Comparison of ENCODE assay signal across 38 cellular contexts in genomic region chr1:164071288-164071687, GRCh38.
"Had no signal": no experiment of that assay in that cellular context is flagged by ENCODE, and none has a peak within 500 bp of the region (broad histone marks: within the 10 kb centered on the region; RNA-seq: fewer than 3 reads in every experiment).

No MANE protein-coding gene starts in this region.

- H3K36me3 ChIP-seq: adrenal gland, brain microvascular endothelial cell, breast epithelium, WERI-Rb-1 had no signal

- H3K4me1 Mint-ChIP-seq: activated B cell treated with CpG ODN at 0.5 μM for 24 hours; activated CD4-positive, alpha-beta T cell treated with anti-CD3 and anti-CD28 coated beads, Interleukin-2, amount 10 ng/mL, durations not matched to agents 24 days and 14 days; activated naive CD8-positive, alpha-beta T cell treated with anti-CD3 and anti-CD28 coated beads, Interleukin-2, amount 10 ng/mL, durations not matched to agents 7 days and 5 days; activated naive CD8-positive, alpha-beta T cell treated with anti-CD3 and anti-CD28 coated beads, Interleukin-2, amount 50 U/mL, for 24 hours; activated T-helper 17 cell treated with anti-CD3 and anti-CD28 coated beads, Interleukin-2, amount 50 U/mL, for 72 hours had no signal

- H3K36me3 Mint-ChIP-seq: activated CD4-positive, alpha-beta memory T cell treated with anti-CD3 and anti-CD28 coated beads for 36 hours; activated naive CD8-positive, alpha-beta T cell treated with anti-CD3 and anti-CD28 coated beads, Interleukin-2, amount 10 ng/mL, durations not matched to agents 7 days and 5 days had no signal

- H3K4me3 ChIP-seq: adrenal gland, body of pancreas, breast epithelium had no signal

- H3K27ac Mint-ChIP-seq: activated B cell treated with CpG ODN at 0.5 μM for 24 hours; activated CD4-positive, alpha-beta memory T cell treated with anti-CD3 and anti-CD28 coated beads for 36 hours; activated CD4-positive, alpha-beta T cell treated with anti-CD3 and anti-CD28 coated beads, Interleukin-2, amount 10 ng/mL, durations not matched to agents 24 days and 14 days; activated CD8-positive, alpha-beta T cell treated with anti-CD3 and anti-CD28 coated beads for 36 hours; activated naive CD4-positive, alpha-beta T cell treated with anti-CD3 and anti-CD28 coated beads for 36 hours; activated naive CD4-positive, alpha-beta T cell treated with anti-CD3 and anti-CD28 coated beads, Interleukin-2, amount 50 U/mL, for 72 hours; activated naive CD8-positive, alpha-beta T cell treated with anti-CD3 and anti-CD28 coated beads, Interleukin-2, amount 10 ng/mL, durations not matched to agents 7 days and 5 days; activated naive CD8-positive, alpha-beta T cell treated with anti-CD3 and anti-CD28 coated beads, Interleukin-2, amount 50 U/mL, for 24 hours; activated T-cell treated with anti-CD3 and anti-CD28 coated beads, Interleukin-2, amount 50 U/mL, for 72 hours; activated T-helper 1 cell treated with anti-CD3 and anti-CD28 coated beads, Interleukin-12 subunit alpha, Interleukin-12 subunit beta, Interleukin-2, Interleukin-4 antibody, amounts not matched to agents 30 ng/mL and 10 ng/mL and 1 ng/mL, durations not matched to agents 14 hours and 24 hours and 36 hours; activated T-helper 17 cell treated with anti-CD3 and anti-CD28 coated beads, Interleukin-2, amount 50 U/mL, for 72 hours; T-helper 1 cell treated with Interleukin-12 subunit alpha and Interleukin-12 subunit beta and Interleukin-4 antibody, amounts not matched to agents 30 μg/mL and 1 μg/mL, for 36 hours; T-helper 2 cell treated with Interferon-gamma antibody and Interleukin-4, amounts not matched to agents 5 μg/mL and 100 μg/mL, for 36 hours had no signal

- H3K4me3 Mint-ChIP-seq: activated B cell treated with CpG ODN at 0.5 μM for 24 hours; activated CD4-positive, alpha-beta memory T cell treated with anti-CD3 and anti-CD28 coated beads for 36 hours; activated CD4-positive, alpha-beta T cell treated with anti-CD3 and anti-CD28 coated beads, Interleukin-2, amount 10 ng/mL, durations not matched to agents 24 days and 14 days; activated CD8-positive, alpha-beta T cell treated with anti-CD3 and anti-CD28 coated beads for 36 hours; activated naive CD4-positive, alpha-beta T cell treated with anti-CD3 and anti-CD28 coated beads for 36 hours; activated naive CD8-positive, alpha-beta T cell treated with anti-CD3 and anti-CD28 coated beads, Interleukin-2, amount 10 ng/mL, durations not matched to agents 7 days and 5 days; activated naive CD8-positive, alpha-beta T cell treated with anti-CD3 and anti-CD28 coated beads, Interleukin-2, amount 50 U/mL, for 24 hours; activated T-cell treated with anti-CD3 and anti-CD28 coated beads, Interleukin-2, amount 50 U/mL, for 4 hours; activated T-cell treated with anti-CD3 and anti-CD28 coated beads, Interleukin-2, amount 50 U/mL, for 72 hours; activated T-helper 1 cell treated with anti-CD3 and anti-CD28 coated beads, Interleukin-12 subunit alpha, Interleukin-12 subunit beta, Interleukin-2, Interleukin-4 antibody, amounts not matched to agents 30 ng/mL and 10 ng/mL and 1 ng/mL, durations not matched to agents 14 hours and 24 hours and 36 hours; activated T-helper 17 cell treated with anti-CD3 and anti-CD28 coated beads, Interleukin-2, amount 50 U/mL, for 72 hours; T-helper 1 cell treated with Interleukin-12 subunit alpha and Interleukin-12 subunit beta and Interleukin-4 antibody, amounts not matched to agents 30 μg/mL and 1 μg/mL, for 36 hours; T-helper 2 cell treated with Interferon-gamma antibody and Interleukin-4, amounts not matched to agents 5 μg/mL and 100 μg/mL, for 36 hours had no signal

- H3K27me3 Mint-ChIP-seq: activated B cell treated with CpG ODN at 0.5 μM for 24 hours; activated CD4-positive, alpha-beta memory T cell treated with anti-CD3 and anti-CD28 coated beads for 36 hours; activated CD4-positive, alpha-beta T cell treated with anti-CD3 and anti-CD28 coated beads, Interleukin-2, amount 10 ng/mL, durations not matched to agents 24 days and 14 days; activated CD8-positive, alpha-beta T cell treated with anti-CD3 and anti-CD28 coated beads for 36 hours; activated naive CD8-positive, alpha-beta T cell treated with anti-CD3 and anti-CD28 coated beads, Interleukin-2, amount 10 ng/mL, durations not matched to agents 7 days and 5 days; activated naive CD8-positive, alpha-beta T cell treated with anti-CD3 and anti-CD28 coated beads, Interleukin-2, amount 50 U/mL, for 24 hours; activated T-helper 17 cell treated with anti-CD3 and anti-CD28 coated beads, Interleukin-2, amount 50 U/mL, for 72 hours had no signal

- ATAC-seq: activated CD8-positive, alpha-beta T cell treated with anti-CD3 and anti-CD28 coated beads for 36 hours; activated naive CD4-positive, alpha-beta T cell treated with anti-CD3 and anti-CD28 coated beads, Interleukin-2, amount 50 U/mL, for 72 hours; activated naive CD8-positive, alpha-beta T cell treated with anti-CD3 and anti-CD28 coated beads, Interleukin-2, amount 50 U/mL, for 24 hours; activated T-cell treated with anti-CD3 and anti-CD28 coated beads, Interleukin-2, amount 50 U/mL, for 4 hours; activated T-cell treated with anti-CD3 and anti-CD28 coated beads, Interleukin-2, amount 50 U/mL, for 72 hours; activated T-helper 17 cell treated with anti-CD3 and anti-CD28 coated beads, Interleukin-2, amount 50 U/mL, for 72 hours; body of pancreas had no signal

- FAIRE-seq: astrocyte, colon had no signal

- H3K4me1 ChIP-seq: adrenal gland, body of pancreas, breast epithelium had no signal

- H3K27ac ChIP-seq: adrenal gland, body of pancreas, brain microvascular endothelial cell, breast epithelium, WERI-Rb-1 had no signal

- H3K27me3 ChIP-seq: adrenal gland, body of pancreas, brain microvascular endothelial cell, breast epithelium had no signal

- DNase-seq: activated B cell treated with CpG ODN at 0.5 μM for 24 hours; activated CD4-positive, alpha-beta memory T cell treated with anti-CD3 and anti-CD28 coated beads for 36 hours; activated CD4-positive, alpha-beta T cell treated with anti-CD3 and anti-CD28 coated beads for 4 hours; activated CD4-positive, alpha-beta T cell treated with anti-CD3 and anti-CD28 coated beads, Interleukin-2, amount 10 ng/mL, durations not matched to agents 24 days and 14 days; activated CD4-positive, alpha-beta T cell treated with anti-CD3 and anti-CD28 coated beads, Interleukin-2, amount 50 U/mL, for 1 hour; activated CD4-positive, alpha-beta T cell treated with anti-CD3 and anti-CD28 coated beads, Interleukin-2, amount 50 U/mL, for 4 hours; activated CD4-positive, CD25-positive, alpha-beta regulatory T cell treated with anti-CD3 and anti-CD28 coated beads, Interleukin-2, amount 50 U/mL, for 72 hours; activated CD8-positive, alpha-beta memory T cell treated with anti-CD3 and anti-CD28 coated beads, Interleukin-2, amount 50 U/mL, for 4 hours; activated CD8-positive, alpha-beta T cell treated with anti-CD3 and anti-CD28 coated beads for 36 hours; activated effector memory CD4-positive, alpha-beta T cell treated with anti-CD3 and anti-CD28 coated beads, Interleukin-2, amount 50 U/mL, for 16 hours; activated gamma-delta T cell treated with Interleukin-2 at 50 U/mL for 16 hours; activated naive CD4-positive, alpha-beta T cell; activated naive CD4-positive, alpha-beta T cell treated with anti-CD3 and anti-CD28 coated beads for 36 hours; activated naive CD4-positive, alpha-beta T cell treated with anti-CD3 and anti-CD28 coated beads, Interleukin-2, amount 50 U/mL, for 16 hours; activated naive CD8-positive, alpha-beta T cell treated with anti-CD3 and anti-CD28 coated beads, Interleukin-2, amount 10 ng/mL, durations not matched to agents 7 days and 5 days; activated naive CD8-positive, alpha-beta T cell treated with anti-CD3 and anti-CD28 coated beads, Interleukin-2, amount 50 U/mL, for 24 hours; activated T-cell treated with anti-CD3 and anti-CD28 coated beads for 4 hours; activated T-cell treated with anti-CD3 and anti-CD28 coated beads, Interleukin-2, amount 50 U/mL, for 1 hour; activated T-cell treated with anti-CD3 and anti-CD28 coated beads, Interleukin-2, amount 50 U/mL, for 4 hours; activated T-cell treated with anti-CD3 and anti-CD28 coated beads, Interleukin-2, amount 50 U/mL, for 72 hours; adrenal gland; amniotic stem cell; aorta; body of pancreas; brain microvascular endothelial cell; central memory CD4-positive, alpha-beta T cell; T-helper 1 cell; T-helper 2 cell; T-helper 9 cell; WERI-Rb-1 had no signal
